ENCODE assay signal across 8 cellular contexts in the genomic region with DNA sequence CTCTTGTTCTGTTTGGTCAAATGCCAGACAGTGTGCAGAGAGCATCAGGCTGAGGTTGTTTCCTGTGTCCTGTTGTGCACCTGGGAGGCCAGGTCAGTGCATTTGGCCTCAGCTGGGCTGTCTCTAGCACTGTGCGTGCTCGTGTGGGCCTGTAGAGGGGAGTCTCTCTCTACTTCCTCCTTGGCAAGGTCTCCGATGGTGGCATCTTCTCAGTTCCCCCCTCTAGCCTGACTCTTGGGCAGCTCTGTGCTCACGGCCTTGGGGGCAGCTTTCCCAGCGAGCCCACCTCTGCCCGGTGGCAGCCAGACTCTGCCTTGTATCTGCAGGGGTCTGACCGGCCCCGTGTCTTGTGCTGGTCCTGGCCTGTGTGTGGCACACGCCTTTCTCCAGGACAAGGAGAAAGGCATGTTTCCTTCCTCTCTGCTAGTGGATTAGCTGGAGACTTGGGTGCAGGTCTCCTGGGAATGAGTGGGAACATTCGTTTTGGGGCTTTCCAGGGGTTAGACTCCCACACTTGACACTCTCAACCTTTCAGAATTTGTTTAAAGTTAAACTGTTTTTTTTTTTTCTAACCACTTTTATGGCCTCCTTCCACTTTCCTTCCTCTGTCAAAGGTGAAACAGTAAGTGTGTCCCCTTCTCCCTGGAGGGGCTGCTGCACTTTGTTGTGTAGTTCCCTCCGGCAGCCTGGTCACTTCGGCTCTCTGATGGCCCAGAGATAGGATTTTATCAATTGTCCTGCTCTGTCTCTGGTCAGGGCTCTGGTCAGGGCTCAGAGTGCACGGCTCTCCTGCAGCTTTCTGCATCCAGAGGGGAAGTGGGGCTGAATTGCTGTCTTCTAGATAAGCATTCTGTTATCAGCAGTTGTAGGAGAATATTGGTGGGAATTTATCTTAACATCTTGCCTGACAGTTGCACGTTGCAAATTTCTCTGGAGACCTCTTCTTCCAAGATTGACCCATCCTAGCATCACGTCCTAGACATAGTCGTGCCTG.
DNase-seq lines count a peak whose midpoint lies in the region; ATAC-seq, FAIRE-seq and TF ChIP-seq lines count a peak whose summit lies in the region.

No MANE protein-coding gene starts in this region.

- no peak for TF ChIP-seq CTCF in nephron (IDR thresholded peaks at IDR 0.05; ENCODE audit: unreplicated experiment in 3 of 3)

- no peaks in the 10 kb centered on the region for H3K27me3 Mint-ChIP-seq in IgD-negative memory B cell
- H3K27me3 Mint-ChIP-seq in central memory CD8-positive, alpha-beta T cell: no peaks in the 10 kb centered on the region
- H3K27me3 Mint-ChIP-seq in nephron (ENCODE audit: low read depth): no peaks in the 10 kb centered on the region

- peak; percentile 51 for DNase-seq in GM12891 (ENCODE audit: insufficient read length, low spot score)
- no peak for DNase-seq in central memory CD8-positive, alpha-beta T cell (ENCODE audit: low spot score in 2 of 2)
- no peak for DNase-seq in mesenteric fat pad (ENCODE audit: low spot score)
- no peak for DNase-seq in SHP77 treated with DMSO at 0.1 percent for 48 hours (lab: John Stamatoyannopoulos, UW)
- no peak for DNase-seq in activated CD4-positive, CD25-positive, alpha-beta regulatory T cell treated with anti-CD3 and anti-CD28 coated beads, Interleukin-2, amount 50 U/mL, for 72 hours

- H3K27ac Mint-ChIP-seq in IgD-negative memory B cell (peak overlapping the region; percentile 51 to 98 (median 71)), nephron (peak overlapping the region; percentile 82 to 90 (median 82))
- peak overlapping the region; percentile 56 for H3K27ac Mint-ChIP-seq in central memory CD8-positive, alpha-beta T cell (ENCODE audit: low read depth)

- ATAC-seq in GM21529 (IDR thresholded peaks at IDR 0.05; ENCODE audit: unreplicated experiment): peak; percentile 79
- peak; percentile 62 for ATAC-seq in central memory CD8-positive, alpha-beta T cell (replicated peaks; ENCODE audit: extremely low read depth, poor library complexity, severe bottlenecking)

- FAIRE-seq in GM12891 (lab: Jason Lieb, UNC): peak; percentile 93

- no peak for TF ChIP-seq POLR2A in GM12891 (IDR thresholded peaks at IDR 0.05; ENCODE audit: low read depth, low read length)

- H3K4me3 Mint-ChIP-seq in IgD-negative memory B cell (peak overlapping the region in 3 of 4 donors; percentile 25 to 88 (median 87)), nephron (peak overlapping the region in 1 of 3 experiments; percentile 18)
- no peak overlapping the region for H3K4me3 Mint-ChIP-seq in central memory CD8-positive, alpha-beta T cell

- H3K4me1 Mint-ChIP-seq in IgD-negative memory B cell (peaks cover 33 to 60% (median 57%) of the 10 kb centered on the region in 3 donors), nephron (peaks cover 59% of the 10 kb centered on the region)
- H3K4me1 Mint-ChIP-seq in central memory CD8-positive, alpha-beta T cell: peaks cover 57% of the 10 kb centered on the region

- H3K9me3 Mint-ChIP-seq in IgD-negative memory B cell (no peaks in the 10 kb centered on the region), nephron (no peaks in the 10 kb centered on the region)
- H3K9me3 Mint-ChIP-seq in central memory CD8-positive, alpha-beta T cell: no peaks in the 10 kb centered on the region

- H3K36me3 Mint-ChIP-seq in IgD-negative memory B cell (peaks cover 2% of the 10 kb centered on the region), nephron (ENCODE audit: low read depth) (peaks cover 32% of the 10 kb centered on the region)
- H3K36me3 Mint-ChIP-seq in central memory CD8-positive, alpha-beta T cell (ENCODE audit: insufficient read depth): peaks cover 21% of the 10 kb centered on the region

TF ChIP-seq in GM12891, 5 proteins besides CTCF, POLR2A, EP300 and RAD21:
- TF ChIP-seq POU2F2 (IDR thresholded peaks at IDR 0.05; ENCODE audit: low read depth, low read length): no peak
- no peak for TF ChIP-seq POLR2AphosphoS5 (IDR thresholded peaks at IDR 0.05; ENCODE audit: low read depth, low read length)
- TF ChIP-seq TAF1 (IDR thresholded peaks at IDR 0.05; ENCODE audit: low read depth, low read length): no peak
- TF ChIP-seq SPI1 (IDR thresholded peaks at IDR 0.05; ENCODE audit: low read depth, low read length): peak; percentile 82
- TF ChIP-seq PAX5 (IDR thresholded peaks at IDR 0.05; ENCODE audit: insufficient read depth, low read length, severe bottlenecking): no peak
